8 cellular contexts compared by ENCODE assay signal in genomic region chr4:145956288-145956890, GRCh38. TPM values are rescaled to one million over a fixed set of nuclear protein-coding genes. Genes with fewer than 3 reads are reported as not detected.
DNase-seq lines count a peak whose midpoint lies in the region; ATAC-seq, FAIRE-seq and TF ChIP-seq lines count a peak whose summit lies in the region.

No MANE protein-coding gene starts in this region.

- no peak for TF ChIP-seq EP300 in esophagus muscularis mucosa (IDR thresholded peaks at IDR 0.05)

- no peaks in the 10 kb centered on the region for H3K4me1 ChIP-seq in BE2C
- no peaks in the 10 kb centered on the region for H3K4me1 ChIP-seq in esophagus muscularis mucosa
- H3K4me1 ChIP-seq in prostate gland (replicated peaks), result no peaks in the 10 kb centered on the region

- TF ChIP-seq CTCF in BE2C (IDR thresholded peaks at IDR 0.05; ENCODE audit: low read depth, low read length), result peak; percentile 91
- TF ChIP-seq CTCF in esophagus muscularis mucosa (IDR thresholded peaks at IDR 0.05), result peak; percentile 45 to 76 (median 55)
- TF ChIP-seq CTCF in prostate gland (IDR thresholded peaks at IDR 0.05), result peak in 3 of 4 experiments; percentile 36 to 53 (median 47)

- H3K4me1 Mint-ChIP-seq in T-helper 17 cell, result peaks cover 10% of the 10 kb centered on the region

- TF ChIP-seq POLR2A in GM12891 (IDR thresholded peaks at IDR 0.05; ENCODE audit: low read depth, low read length) (no peak), esophagus muscularis mucosa (IDR thresholded peaks at IDR 0.05; ENCODE audit: low read depth) (no peak), prostate gland (IDR thresholded peaks at IDR 0.05) (no peak)

- WGBS in esophagus muscularis mucosa, result 64% methylated on average over 3 of the region's 3 CpGs
- 55% methylated on average over 3 of the region's 3 CpGs for WGBS in prostate gland

- no peaks in the 10 kb centered on the region for H3K36me3 ChIP-seq in BE2C
- no peaks in the 10 kb centered on the region for H3K36me3 ChIP-seq in esophagus muscularis mucosa
- H3K36me3 ChIP-seq in prostate gland, result no peaks in the 10 kb centered on the region

- H3K27me3 ChIP-seq in BE2C, result no peaks in the 10 kb centered on the region
- H3K27me3 ChIP-seq in esophagus muscularis mucosa, result no peaks in the 10 kb centered on the region
- H3K27me3 ChIP-seq in prostate gland (replicated peaks; ENCODE audit: insufficient read depth), result no peaks in the 10 kb centered on the region

- no peak overlapping the region for H3K4me3 Mint-ChIP-seq in T-helper 17 cell

- H3K27me3 Mint-ChIP-seq in T-helper 17 cell, result peaks cover 27% of the 10 kb centered on the region

- DNase-seq in BE2C, result peak; percentile 49
- no peak for DNase-seq in GM12891 (ENCODE audit: insufficient read length, low spot score)
- DNase-seq in HuH-7.5 (ENCODE audit: low spot score), result peak; percentile 16
- peak in 1 of 3 donors; percentile 30 for DNase-seq in T-helper 17 cell
- DNase-seq in esophagus muscularis mucosa (ENCODE audit: extremely low spot score), result no peak
- DNase-seq in prostate gland (ENCODE audit: low spot score), result no peak
- no peak for DNase-seq in mesenteric fat pad (ENCODE audit: low spot score)
- no peak for DNase-seq in HCEC 1CT

- peak; percentile 94 for FAIRE-seq in GM12891 (lab: Jason Lieb, UNC)

- H3K4me3 ChIP-seq in BE2C (ENCODE audit: low read depth, low read length), result no peak overlapping the region
- no peak overlapping the region for H3K4me3 ChIP-seq in esophagus muscularis mucosa
- no peak overlapping the region for H3K4me3 ChIP-seq in prostate gland

- H3K36me3 Mint-ChIP-seq in T-helper 17 cell (ENCODE audit: low read depth), result peaks cover 5% of the 10 kb centered on the region

- H3K27ac Mint-ChIP-seq in T-helper 17 cell, result no peak overlapping the region

- intact Hi-C loops in esophagus muscularis mucosa (cut with DNase I) (loop anchor here (10.0 kb wide), 1 partner anchor 218 kb away; the partner anchor contains the start of gene LSM6), prostate gland (cut with DNase I) (loop anchor here (5.0 kb wide), 1 partner anchor 109 kb away; no protein-coding TSS in a partner anchor)

- H3K9me3 ChIP-seq in BE2C (no peaks in the 10 kb centered on the region), T-helper 17 cell (ENCODE audit: control insufficient read depth, low read length, poor library complexity, severe bottlenecking) (no peaks in the 10 kb centered on the region), esophagus muscularis mucosa (peaks cover 0 to 7% (median 0%) of the 10 kb centered on the region in 4 donors), prostate gland (no peaks in the 10 kb centered on the region)

- peak; percentile 65 for ATAC-seq in T-helper 17 cell

- H3K27ac ChIP-seq in esophagus muscularis mucosa (replicated peaks in 1 of 4) (no peak overlapping the region), prostate gland (no peak overlapping the region)

TF ChIP-seq in GM12891, 5 proteins besides CTCF, POLR2A, EP300 and RAD21:
- TF ChIP-seq POU2F2 (IDR thresholded peaks at IDR 0.05; ENCODE audit: low read depth, low read length), result no peak
- no peak for TF ChIP-seq TAF1 (IDR thresholded peaks at IDR 0.05; ENCODE audit: low read depth, low read length)
- TF ChIP-seq SPI1 (IDR thresholded peaks at IDR 0.05; ENCODE audit: low read depth, low read length), result no peak
- no peak for TF ChIP-seq PAX5 (IDR thresholded peaks at IDR 0.05; ENCODE audit: insufficient read depth, low read length, severe bottlenecking)
- no peak for TF ChIP-seq POLR2AphosphoS5 (IDR thresholded peaks at IDR 0.05; ENCODE audit: low read depth, low read length)

RNA-seq across cellular contexts. Expression of gene ZNF827, which starts 17.8 kb away (rescaled TPM):
- 19.6 TPM for polyA plus RNA-seq in BE2C (2012; ENCODE audit: insufficient read depth, insufficient read length, low read depth)
- polyA plus RNA-seq in GM12891 (2012; ENCODE audit: low read depth, missing spikeins), result 9.4 TPM
- total RNA-seq in T-helper 17 cell (10 to 100 TPM; 14.9 to 16.3 TPM), esophagus muscularis mucosa (10 to 100 TPM; 11.1 to 27.2 (median 19.0) TPM), prostate gland (100 to 1,000 TPM; 221 to 286 TPM), mesenteric fat pad (10.5 TPM)

Comparison
In these comparisons a context has a peak if more than half of its experiments do, and no peak if none do; other contexts are left out.
1. DNase-seq: peak in BE2C (single experiment) and HuH-7.5 (single experiment); none in GM12891 (single experiment), esophagus muscularis mucosa (single experiment), prostate gland (single experiment), mesenteric fat pad (single experiment) and HCEC 1CT (single experiment).
2. RNA of gene ZNF827, which starts 17.8 kb away (total RNA-seq): 221 to 286 TPM in prostate gland; 11.1 to 27.2 TPM in esophagus muscularis mucosa, 14.9 to 16.3 TPM in T-helper 17 cell and 10.5 TPM in mesenteric fat pad (single experiment); every median in the first group is over 4 times any median in the second.
3. Peak in every context shown above with its lines, with median percentiles within 50 percentile points of each other: CTCF ChIP-seq.